Comparison of ENCODE assay signal across 1 cellular context in genomic region chr11:118359295-118359958, GRCh38.
A peak's percentile ranks its signal among the peaks of the same experiment; 100 is the strongest.
TF ChIP-seq lines count a peak whose summit lies in the region.

TSS of gene UBE4A (plus strand) at chr11:118359600. CDS start at chr11:118365081, 5,481 bp downstream.

TF ChIP-seq in HepG2, 621 proteins besides CTCF, POLR2A, EP300 and RAD21 (continued from another document and continues in another):
- TF ChIP-seq TFDP2 (CRISPR knock-in tag; IDR thresholded peaks at IDR 0.05), result peak; percentile 70
- no peak; the same call in 1 of the 2 replicates for TF ChIP-seq PHF21A (CRISPR knock-in tag; IDR thresholded peaks at IDR 0.05)
- TF ChIP-seq BRCA1 (CRISPR knock-in tag; IDR thresholded peaks at IDR 0.05), result no peak
- TF ChIP-seq USF2 (IDR thresholded peaks at IDR 0.05; ENCODE audit: low read depth, low read length), result no peak
- no peak for TF ChIP-seq USF2 (CRISPR knock-in tag; IDR thresholded peaks at IDR 0.05; ENCODE audit: borderline replicate concordance)
- TF ChIP-seq ZBTB21 (CRISPR knock-in tag; IDR thresholded peaks at IDR 0.05), result 0 out of 2 replicates have a peak, but pooled peaks have one; percentile 31
- 0 out of 2 replicates have a peak, but pooled peaks have one; percentile 50 for TF ChIP-seq ZNF784 (CRISPR knock-in tag; IDR thresholded peaks at IDR 0.05; ENCODE audit: borderline replicate concordance)
- peak; percentile 94 for TF ChIP-seq KMT2A (CRISPR knock-in tag; IDR thresholded peaks at IDR 0.05)
- TF ChIP-seq ZNF652 (CRISPR knock-in tag; IDR thresholded peaks at IDR 0.05; ENCODE audit: borderline replicate concordance, low read depth), result no peak
- peak; percentile 57; the same call in 1 of the 2 replicates for TF ChIP-seq ZSCAN5A (CRISPR knock-in tag; IDR thresholded peaks at IDR 0.05; ENCODE audit: borderline replicate concordance)
- 0 out of 2 replicates have a peak, but pooled peaks have one; percentile 21 for TF ChIP-seq ZNF430 (CRISPR knock-in tag; IDR thresholded peaks at IDR 0.05)
- peak; percentile 93 for TF ChIP-seq ZNF335 (CRISPR knock-in tag; IDR thresholded peaks at IDR 0.05)
- peak; percentile 21; the same call in 1 of the 2 replicates for TF ChIP-seq SAFB2 (CRISPR knock-in tag; IDR thresholded peaks at IDR 0.05; ENCODE audit: borderline replicate concordance, low read depth)
- TF ChIP-seq TOPORS (CRISPR knock-in tag; IDR thresholded peaks at IDR 0.05), result peak; percentile 77
- TF ChIP-seq CREM (IDR thresholded peaks at IDR 0.05), result peak; percentile 99
- TF ChIP-seq CREM (CRISPR knock-in tag; IDR thresholded peaks at IDR 0.05), result peak; percentile 86
- peak; percentile 78 for TF ChIP-seq TAF1 (CRISPR knock-in tag; IDR thresholded peaks at IDR 0.05)
- TF ChIP-seq KDM3A (CRISPR knock-in tag; IDR thresholded peaks at IDR 0.05; ENCODE audit: low read depth), result peak; percentile 82; the same call in 1 of the 2 replicates
- peak in 1 of 2 experiments; percentile 30; a peak in 1 of 4 replicates for TF ChIP-seq NR2F1 (CRISPR knock-in tag; IDR thresholded peaks at IDR 0.05)
- peak; percentile 83 for TF ChIP-seq ZNF280D (CRISPR knock-in tag; IDR thresholded peaks at IDR 0.05)
- TF ChIP-seq TMF1 (CRISPR knock-in tag; IDR thresholded peaks at IDR 0.05; ENCODE audit: low read depth), result 0 out of 2 replicates have a peak, but pooled peaks have one; percentile 49
- peak; percentile 43; the same call in 1 of the 2 replicates for TF ChIP-seq ZNF180 (CRISPR knock-in tag; IDR thresholded peaks at IDR 0.05; ENCODE audit: borderline replicate concordance, low read depth)
- peak; percentile 79; the same call in 1 of the 2 replicates for TF ChIP-seq ZNF44 (CRISPR knock-in tag; IDR thresholded peaks at IDR 0.05)
- peak; percentile 83 for TF ChIP-seq RBFOX2 (IDR thresholded peaks at IDR 0.05; ENCODE audit: low read depth, low read length)
- peak; percentile 93 for TF ChIP-seq ADNP (CRISPR knock-in tag; IDR thresholded peaks at IDR 0.05)
- TF ChIP-seq SETDB1 (CRISPR knock-in tag; IDR thresholded peaks at IDR 0.05; ENCODE audit: borderline replicate concordance), result no peak
- TF ChIP-seq TEAD3 (CRISPR knock-in tag; optimal IDR thresholded peaks at IDR 0.05; ENCODE audit: borderline replicate concordance), result peak; percentile 90
- peak; percentile 43; the same call in 1 of the 2 replicates for TF ChIP-seq ZNF274 (CRISPR knock-in tag; IDR thresholded peaks at IDR 0.05)
- no peak for TF ChIP-seq GZF1 (CRISPR knock-in tag; IDR thresholded peaks at IDR 0.05)
- TF ChIP-seq MXD3 (CRISPR knock-in tag; IDR thresholded peaks at IDR 0.05), result peak; percentile 90
- no peak for TF ChIP-seq SNRNP70 (IDR thresholded peaks at IDR 0.05; ENCODE audit: low read depth, low read length)
- TF ChIP-seq FOSL2 (CRISPR knock-in tag; IDR thresholded peaks at IDR 0.05), result peak; percentile 65
- TF ChIP-seq ZNF3 (CRISPR knock-in tag; IDR thresholded peaks at IDR 0.05), result no peak
- TF ChIP-seq MYC (CRISPR knock-in tag; IDR thresholded peaks at IDR 0.05; ENCODE audit: borderline replicate concordance), result peak; percentile 83; the same call in 1 of the 2 replicates
- peak; percentile 72; the same call in 1 of the 2 replicates for TF ChIP-seq ZNF580 (CRISPR knock-in tag; IDR thresholded peaks at IDR 0.05; ENCODE audit: borderline replicate concordance, low read depth)
- peak; percentile 44; the same call in 1 of the 2 replicates for TF ChIP-seq ZKSCAN8 (CRISPR knock-in tag; IDR thresholded peaks at IDR 0.05; ENCODE audit: borderline replicate concordance)
- TF ChIP-seq ZNF790 (CRISPR knock-in tag; IDR thresholded peaks at IDR 0.05; ENCODE audit: borderline replicate concordance), result 0 out of 2 replicates have a peak, but pooled peaks have one; percentile 41
- peak in 1 of 2 experiments; percentile 81; a peak in 2 of 4 replicates for TF ChIP-seq KLF16 (CRISPR knock-in tag; IDR thresholded peaks at IDR 0.05)
- TF ChIP-seq ELF3 (CRISPR knock-in tag; IDR thresholded peaks at IDR 0.05), result peak; percentile 87
- TF ChIP-seq FOXO1 (CRISPR knock-in tag; IDR thresholded peaks at IDR 0.05), result 0 out of 2 replicates have a peak, but pooled peaks have one; percentile 45
- TF ChIP-seq ARID2 (CRISPR knock-in tag; IDR thresholded peaks at IDR 0.05; ENCODE audit: borderline replicate concordance), result peak; percentile 82
- TF ChIP-seq THAP7 (CRISPR knock-in tag; IDR thresholded peaks at IDR 0.05), result 0 out of 2 replicates have a peak, but pooled peaks have one; percentile 25
- TF ChIP-seq ZBTB34 (CRISPR knock-in tag; IDR thresholded peaks at IDR 0.05), result 0 out of 2 replicates have a peak, but pooled peaks have one; percentile 55
- 0 out of 2 replicates have a peak, but pooled peaks have one; percentile 59 for TF ChIP-seq ZNF468 (CRISPR knock-in tag; IDR thresholded peaks at IDR 0.05)
- peak; percentile 69; the same call in 1 of the 2 replicates for TF ChIP-seq ZBTB4 (CRISPR knock-in tag; IDR thresholded peaks at IDR 0.05; ENCODE audit: borderline replicate concordance)
- TF ChIP-seq ZBTB38 (CRISPR knock-in tag; IDR thresholded peaks at IDR 0.05), result peak; percentile 55; the same call in 1 of the 2 replicates
- TF ChIP-seq POGZ (CRISPR knock-in tag; IDR thresholded peaks at IDR 0.05), result peak; percentile 99
- no peak for TF ChIP-seq ZNF552 (CRISPR knock-in tag; IDR thresholded peaks at IDR 0.05; ENCODE audit: borderline replicate concordance)
- peak; percentile 83; the same call in 1 of the 2 replicates for TF ChIP-seq SNAPC2 (CRISPR knock-in tag; IDR thresholded peaks at IDR 0.05)
- TF ChIP-seq ZFY (CRISPR knock-in tag; IDR thresholded peaks at IDR 0.05), result peak; percentile 55
- no peak for TF ChIP-seq ZFP1 (CRISPR knock-in tag; IDR thresholded peaks at IDR 0.05)
- no peak for TF ChIP-seq NFYC (CRISPR knock-in tag; IDR thresholded peaks at IDR 0.05)
